ENCODE assay signal across 29 cellular contexts in the genomic region with DNA sequence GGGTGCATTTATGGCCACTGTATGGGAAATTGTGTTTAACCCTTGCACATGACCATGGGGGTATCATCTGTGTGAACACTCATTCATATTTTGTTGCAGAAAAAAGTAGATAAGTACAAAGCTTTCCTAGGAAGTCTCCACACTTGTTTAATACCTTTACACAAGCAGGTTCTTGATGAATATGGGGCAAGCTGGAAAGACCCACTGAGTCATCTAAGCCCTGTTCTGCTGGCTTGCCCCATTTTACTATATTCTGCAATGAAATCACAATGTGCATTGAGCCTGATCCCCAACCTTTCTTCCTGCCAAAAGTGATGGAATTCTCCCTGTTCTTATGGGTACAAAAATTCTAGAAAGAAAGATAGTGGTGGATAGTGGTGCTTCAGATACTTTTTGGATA.
"Had no signal": no experiment of that assay in that cellular context is flagged by ENCODE, and none has a peak within 500 bp of the region (broad histone marks: within the 10 kb centered on the region; RNA-seq: fewer than 3 reads in every experiment).

No MANE protein-coding gene starts in this region.

- ATAC-seq: activated CD8-positive, alpha-beta memory T cell treated with anti-CD3 and anti-CD28 coated beads, Interleukin-2, amount 10 ng/mL, durations not matched to agents 7 days and 5 days; body of pancreas; Panc1 had no signal

- H3K9ac ChIP-seq: KMS-11 had no signal

- H3K4me1 Mint-ChIP-seq: activated CD4-positive, alpha-beta T cell treated with anti-CD3 and anti-CD28 coated beads, Interleukin-2, amount 10 ng/mL, durations not matched to agents 7 days and 5 days; activated naive CD8-positive, alpha-beta T cell treated with anti-CD3 and anti-CD28 coated beads, Interleukin-2, amount 10 ng/mL, durations not matched to agents 7 days and 5 days had no signal

- H3K27me3 Mint-ChIP-seq: activated CD4-positive, alpha-beta T cell treated with anti-CD3 and anti-CD28 coated beads, Interleukin-2, amount 10 ng/mL, durations not matched to agents 7 days and 5 days; activated naive CD8-positive, alpha-beta T cell treated with anti-CD3 and anti-CD28 coated beads, Interleukin-2, amount 10 ng/mL, durations not matched to agents 7 days and 5 days had no signal

- H3K27ac Mint-ChIP-seq: activated CD4-positive, alpha-beta T cell treated with anti-CD3 and anti-CD28 coated beads, Interleukin-2, amount 10 ng/mL, durations not matched to agents 7 days and 5 days; activated CD8-positive, alpha-beta memory T cell treated with anti-CD3 and anti-CD28 coated beads, Interleukin-2, amount 10 ng/mL, durations not matched to agents 7 days and 5 days; activated naive CD4-positive, alpha-beta T cell treated with anti-CD3 and anti-CD28 coated beads for 36 hours; activated naive CD8-positive, alpha-beta T cell treated with anti-CD3 and anti-CD28 coated beads, Interleukin-2, amount 10 ng/mL, durations not matched to agents 7 days and 5 days; activated T-helper 2 cell treated with anti-CD3 and anti-CD28 coated beads, Interferon-gamma antibody, Interleukin-2, Interleukin-4, amounts not matched to agents 10 μg/mL and 5 μg/mL and 100 μg/mL, durations not matched to agents 14 hours and 24 hours and 36 hours had no signal

- DNase-seq: activated CD4-positive, alpha-beta T cell treated with anti-CD3 and anti-CD28 coated beads for 1 hour; activated CD4-positive, alpha-beta T cell treated with anti-CD3 and anti-CD28 coated beads, Interleukin-2, amount 10 ng/mL, durations not matched to agents 7 days and 5 days; activated CD4-positive, CD25-positive, alpha-beta regulatory T cell; activated CD8-positive, alpha-beta memory T cell treated with anti-CD3 and anti-CD28 coated beads for 24 hours; activated CD8-positive, alpha-beta memory T cell treated with anti-CD3 and anti-CD28 coated beads, Interleukin-2, amount 10 ng/mL, durations not matched to agents 7 days and 5 days; activated gamma-delta T cell; activated naive CD8-positive, alpha-beta T cell treated with anti-CD3 and anti-CD28 coated beads, Interleukin-2, amount 10 ng/mL, durations not matched to agents 7 days and 5 days; activated T-cell treated with anti-CD3 and anti-CD28 coated beads, Interleukin-2, amount 50 U/mL, for 48 hours; adrenal gland; body of pancreas; MM.1S; MV-4-11; NCI-H1092; NCI-H1436 treated with DMSO at 0.1 percent for 48 hours; NCI-H1694 treated with DMSO at 0.1 percent for 48 hours; NCI-H2029; NCI-H345; NCI-H524 treated with DMSO at 0.1 percent for 48 hours; SHP77; SJCRH30; T1000; WERI-Rb-1 had no signal

- H3K36me3 Mint-ChIP-seq: activated naive CD8-positive, alpha-beta T cell treated with anti-CD3 and anti-CD28 coated beads, Interleukin-2, amount 10 ng/mL, durations not matched to agents 7 days and 5 days had no signal

- H3K27ac ChIP-seq: adrenal gland, body of pancreas, breast epithelium, KMS-11, SJCRH30, SK-N-MC, WERI-Rb-1 had no signal

- H3K4me3 ChIP-seq: adrenal gland, body of pancreas, breast epithelium, SJCRH30, SK-N-MC had no signal

- FAIRE-seq: astrocyte had no signal

- H3K4me2 ChIP-seq: KMS-11 had no signal

- H3K4me3 Mint-ChIP-seq: activated CD4-positive, alpha-beta T cell treated with anti-CD3 and anti-CD28 coated beads, Interleukin-2, amount 10 ng/mL, durations not matched to agents 7 days and 5 days; activated CD8-positive, alpha-beta memory T cell treated with anti-CD3 and anti-CD28 coated beads, Interleukin-2, amount 10 ng/mL, durations not matched to agents 7 days and 5 days; activated naive CD4-positive, alpha-beta T cell treated with anti-CD3 and anti-CD28 coated beads for 36 hours; activated naive CD8-positive, alpha-beta T cell treated with anti-CD3 and anti-CD28 coated beads, Interleukin-2, amount 10 ng/mL, durations not matched to agents 7 days and 5 days had no signal

- H3K36me3 ChIP-seq: adrenal gland, breast epithelium, SJCRH30, WERI-Rb-1 had no signal

- H3K9me3 ChIP-seq: adrenal gland, body of pancreas, breast epithelium, SJCRH30 had no signal

- H3K4me1 ChIP-seq: adrenal gland, body of pancreas, breast epithelium, SJCRH30 had no signal

- H3K27me3 ChIP-seq: body of pancreas, breast epithelium, SJCRH30 had no signal
